ENCODE assay signal across 16 cellular contexts in the genomic region with DNA sequence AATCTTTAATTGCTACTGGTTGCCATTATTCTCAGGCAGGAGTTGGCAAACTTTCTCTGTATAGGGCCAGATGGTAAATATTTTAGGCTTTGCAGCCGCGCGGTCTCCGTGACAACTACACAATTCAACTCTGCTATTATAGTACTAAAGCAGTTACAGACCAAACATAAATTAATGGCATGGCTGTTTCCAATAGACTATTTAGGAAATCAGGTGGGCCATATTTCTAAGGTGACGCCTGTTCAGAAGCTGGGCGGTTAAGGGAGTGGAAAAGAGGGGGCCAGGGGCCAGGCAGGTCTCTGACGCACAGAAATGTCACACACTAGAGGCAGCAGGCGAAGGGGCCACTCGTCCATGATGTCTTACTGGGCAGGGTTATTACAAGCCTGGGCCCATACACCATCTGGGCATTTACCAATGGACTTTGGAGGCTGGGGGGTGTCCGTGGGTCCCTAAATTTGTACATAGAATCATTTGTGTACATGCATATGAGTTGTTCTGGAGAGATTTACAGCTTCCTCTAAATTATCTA.
A peak's percentile ranks its signal among the peaks of the same experiment; 100 is the strongest.
DNase-seq lines count a peak whose midpoint lies in the region; ATAC-seq and TF ChIP-seq lines count a peak whose summit lies in the region.
"Had no signal": no experiment of that assay in that cellular context is flagged by ENCODE, and none has a peak within 500 bp of the region (broad histone marks: within the 10 kb centered on the region; RNA-seq: fewer than 3 reads in every experiment).

No MANE protein-coding gene starts in this region.

- no peaks in the 10 kb centered on the region for H3F3A ChIP-seq in MM.1S (ENCODE audit: insufficient read depth, low read length)

- no peaks in the 10 kb centered on the region for H3K27me3 ChIP-seq in spleen (replicated peaks in 1 of 7)
- no peaks in the 10 kb centered on the region for H3K27me3 ChIP-seq in MM.1S (replicated peaks; ENCODE audit: insufficient read depth, low read length)
- H3K27me3 ChIP-seq: cardiac muscle cell had no signal

- TF ChIP-seq CTCF in spleen (IDR thresholded peaks at IDR 0.05 in 8 of 11, conservative IDR thresholded peaks at IDR 0.05 in 3 of 11): no peak
- TF ChIP-seq CTCF in MM.1S (IDR thresholded peaks at IDR 0.05; ENCODE audit: low read length): no peak

- no peak for ATAC-seq in activated naive CD8-positive, alpha-beta T cell treated with anti-CD3 and anti-CD28 coated beads, Interleukin-2, amount 50 U/mL, for 24 hours
- ATAC-seq in GM21723 (IDR thresholded peaks at IDR 0.05; ENCODE audit: unreplicated experiment): no peak
- ATAC-seq: A549 had no signal

- no peak overlapping the region for H3K9ac ChIP-seq in MM.1S (ENCODE audit: low read length)

- H3K79me2 ChIP-seq in MM.1S (ENCODE audit: low read length): no peaks in the 10 kb centered on the region

- H3K9me3 Mint-ChIP-seq in activated naive CD8-positive, alpha-beta T cell treated with anti-CD3 and anti-CD28 coated beads, Interleukin-2, amount 50 U/mL, for 24 hours: no peaks in the 10 kb centered on the region

- no peak overlapping the region for H3K4me2 ChIP-seq in MM.1S (ENCODE audit: low read depth, low read length)
- H3K4me2 ChIP-seq: A549 had no signal

- CTCF ChIA-PET in HEK293T (lab: Yijun Ruan, JAX): no interaction called here

- peaks cover 12 to 50% (median 37%) of the 10 kb centered on the region in 6 donors for H3K4me1 ChIP-seq in spleen
- H3K4me1 ChIP-seq in MM.1S (ENCODE audit: low read length): peaks cover 7% of the 10 kb centered on the region
- H3K4me1 ChIP-seq: A549 had no signal

- no peaks in the 10 kb centered on the region for H3K27me3 Mint-ChIP-seq in activated naive CD8-positive, alpha-beta T cell treated with anti-CD3 and anti-CD28 coated beads, Interleukin-2, amount 50 U/mL, for 24 hours

- H3K9me2 ChIP-seq in MM.1S (replicated peaks; ENCODE audit: insufficient read depth, low read length): no peaks in the 10 kb centered on the region

- H3K4me3 ChIP-seq in spleen: no peak overlapping the region
- no peak overlapping the region for H3K4me3 ChIP-seq in MM.1S (ENCODE audit: low read length)
- H3K4me3 ChIP-seq: A549, cardiac muscle cell, thoracic aorta had no signal

- peak overlapping the region; percentile 84 for H3K27ac Mint-ChIP-seq in activated naive CD8-positive, alpha-beta T cell treated with anti-CD3 and anti-CD28 coated beads, Interleukin-2, amount 50 U/mL, for 24 hours

- H3K4me1 Mint-ChIP-seq in activated naive CD8-positive, alpha-beta T cell treated with anti-CD3 and anti-CD28 coated beads, Interleukin-2, amount 50 U/mL, for 24 hours: peaks cover 55% of the 10 kb centered on the region

- peaks cover 16% of the 10 kb centered on the region for H3K36me3 Mint-ChIP-seq in activated naive CD8-positive, alpha-beta T cell treated with anti-CD3 and anti-CD28 coated beads, Interleukin-2, amount 50 U/mL, for 24 hours (ENCODE audit: low read depth)

- POLR2A ChIA-PET in HEK293T (lab: Yijun Ruan, JAX): interaction anchor here (0.9 kb wide), 1 partner anchor 19 kb away, joined by 3 read pairs; no protein-coding TSS in a partner anchor

- H3K27ac ChIP-seq in spleen (no peak overlapping the region), MM.1S (ENCODE audit: low read length) (no peak overlapping the region)
- H3K27ac ChIP-seq: A549, cardiac muscle cell, epithelial cell of prostate, neutrophil, thoracic aorta had no signal

- no peak overlapping the region for H3K4me3 Mint-ChIP-seq in activated naive CD8-positive, alpha-beta T cell treated with anti-CD3 and anti-CD28 coated beads, Interleukin-2, amount 50 U/mL, for 24 hours

- H2AFZ ChIP-seq in MM.1S (ENCODE audit: low read length): no peak overlapping the region

- intact Hi-C loops in spleen (cut with DNase I; ENCODE audit: low total_unique reads): no loop called here

- no peak for TF ChIP-seq POLR2A in spleen (IDR thresholded peaks at IDR 0.05)

- DNase-seq in NCI-H345 (lab: John Stamatoyannopoulos, UW) (peak; percentile 21), NCI-H345 treated with DMSO at 0.1 percent for 48 hours (lab: John Stamatoyannopoulos, UW; ENCODE audit: unreplicated experiment) (no peak), NCI-H1105 treated with DMSO at 0.1 percent for 48 hours (lab: John Stamatoyannopoulos, UW) (peak; percentile 64), spleen (peak; percentile 49), MM.1S (no peak), HEK293T (ENCODE audit: extremely low spot score) (no peak)
- DNase-seq in activated naive CD8-positive, alpha-beta T cell treated with anti-CD3 and anti-CD28 coated beads, Interleukin-2, amount 50 U/mL, for 24 hours: no peak
- DNase-seq: glutamatergic neuron, small intestine, SW 1271 had no signal

- 92 to 96% (median 95%) methylated on average over 10 of the region's 10 CpGs for WGBS in spleen, 5 donors

- no peaks in the 10 kb centered on the region for H3K9me3 ChIP-seq in spleen
- no peaks in the 10 kb centered on the region for H3K9me3 ChIP-seq in MM.1S (replicated peaks; ENCODE audit: insufficient read depth, low read length)
- H3K9me3 ChIP-seq: A549, neutrophil, thoracic aorta had no signal

- no peaks in the 10 kb centered on the region for H4K20me1 ChIP-seq in MM.1S (ENCODE audit: insufficient read depth, low read length)

- H3K36me3 ChIP-seq in spleen (peaks cover 0 to 40% (median 6%) of the 10 kb centered on the region in 6 donors), MM.1S (replicated peaks; ENCODE audit: insufficient read depth, low read length) (no peaks in the 10 kb centered on the region)
- H3K36me3 ChIP-seq: cardiac muscle cell, thoracic aorta had no signal

TF ChIP-seq in HEK293T, 16 proteins besides CTCF, POLR2A, EP300 and RAD21:
- no peak for TF ChIP-seq HDGF (IDR thresholded peaks at IDR 0.05; ENCODE audit: borderline replicate concordance)
- TF ChIP-seq BHLHE40 (IDR thresholded peaks at IDR 0.05; ENCODE audit: borderline replicate concordance): no peak
- no peak for TF ChIP-seq FOXA1 (IDR thresholded peaks at IDR 0.05)
- TF ChIP-seq FOXM1 (IDR thresholded peaks at IDR 0.05; ENCODE audit: borderline replicate concordance): no peak
- TF ChIP-seq SUZ12 (IDR thresholded peaks at IDR 0.05): no peak
- TF ChIP-seq CTBP1 (IDR thresholded peaks at IDR 0.05; ENCODE audit: borderline replicate concordance): no peak
- no peak for TF ChIP-seq TARDBP (IDR thresholded peaks at IDR 0.05)
- no peak for TF ChIP-seq ZNF384 (IDR thresholded peaks at IDR 0.05)
- TF ChIP-seq LEF1 (IDR thresholded peaks at IDR 0.05; ENCODE audit: borderline replicate concordance): no peak
- no peak for TF ChIP-seq L3MBTL2 (conservative IDR thresholded peaks at IDR 0.05)
- no peak for TF ChIP-seq NFRKB (IDR thresholded peaks at IDR 0.05)
- TF ChIP-seq FOXK2 (IDR thresholded peaks at IDR 0.05): no peak
- TF ChIP-seq, protein P1, sequence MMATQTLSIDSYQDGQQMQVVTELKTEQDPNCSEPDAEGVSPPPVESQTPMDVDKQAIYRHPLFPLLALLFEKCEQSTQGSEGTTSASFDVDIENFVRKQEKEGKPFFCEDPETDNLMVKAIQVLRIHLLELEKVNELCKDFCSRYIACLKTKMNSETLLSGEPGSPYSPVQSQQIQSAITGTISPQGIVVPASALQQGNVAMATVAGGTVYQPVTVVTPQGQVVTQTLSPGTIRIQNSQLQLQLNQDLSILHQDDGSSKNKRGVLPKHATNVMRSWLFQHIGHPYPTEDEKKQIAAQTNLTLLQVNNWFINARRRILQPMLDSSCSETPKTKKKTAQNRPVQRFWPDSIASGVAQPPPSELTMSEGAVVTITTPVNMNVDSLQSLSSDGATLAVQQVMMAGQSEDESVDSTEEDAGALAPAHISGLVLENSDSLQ (IDR thresholded peaks at IDR 0.05): no peak
- TF ChIP-seq ARNT (IDR thresholded peaks at IDR 0.05): no peak
- TF ChIP-seq ELF4 (IDR thresholded peaks at IDR 0.05): no peak
- TF ChIP-seq SP1 (IDR thresholded peaks at IDR 0.05): no peak

Comparison
In these comparisons a context has a peak if more than half of its experiments do, and no peak if none do; other contexts are left out.
1. DNase-seq: peak in NCI-H345 (single experiment), NCI-H1105 treated with DMSO at 0.1 percent for 48 hours (single experiment) and spleen (single experiment); none in NCI-H345 treated with DMSO at 0.1 percent for 48 hours (single experiment), activated naive CD8-positive, alpha-beta T cell treated with anti-CD3 and anti-CD28 coated beads, Interleukin-2, amount 50 U/mL, for 24 hours (single experiment), MM.1S (single experiment) and HEK293T (single experiment).